In the genomic region with DNA sequence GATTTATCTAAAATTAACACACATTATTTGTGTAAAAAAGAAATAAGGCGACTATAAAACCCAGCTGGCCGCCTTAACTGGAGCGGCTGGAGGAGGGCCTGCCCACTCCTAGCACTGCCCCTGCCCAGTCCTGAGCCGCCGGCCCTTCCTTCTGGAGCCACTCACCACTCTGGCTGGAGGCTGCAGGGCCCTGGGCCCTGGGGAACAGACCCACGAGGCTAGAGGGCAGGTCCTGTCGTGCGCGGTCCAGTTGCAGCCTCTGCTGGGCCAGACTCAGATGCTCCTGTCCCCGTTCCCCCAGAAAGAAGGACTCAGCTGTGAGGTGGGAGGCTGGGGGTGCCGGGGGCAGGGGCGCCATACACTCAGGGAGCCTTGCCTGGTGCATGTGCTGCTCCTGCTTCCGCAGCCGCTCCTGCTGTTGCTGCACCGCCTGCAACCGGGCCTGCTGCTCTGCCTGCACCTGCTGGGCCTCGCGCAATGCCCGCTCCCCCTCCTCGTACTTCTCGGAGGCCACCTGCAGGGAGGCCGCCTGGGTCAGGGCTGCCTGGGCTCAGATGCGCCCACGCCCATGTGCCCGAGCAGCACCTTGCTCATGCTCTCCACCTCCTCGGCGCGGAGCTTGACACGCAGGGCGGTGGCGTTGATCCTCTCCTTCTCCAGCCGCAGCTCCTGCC, we compare ENCODE assay signal across 25 cellular contexts.
"Had no signal": no experiment of that assay in that cellular context is flagged by ENCODE, and none has a peak within 500 bp of the region (broad histone marks: within the 10 kb centered on the region; RNA-seq: fewer than 3 reads in every experiment).

No MANE protein-coding gene starts in this region.

- H3K36me3 ChIP-seq: brain microvascular endothelial cell, transverse colon had no signal

- H3K4me3 ChIP-seq: left ventricle myocardium inferior, lung, mucosa of descending colon, right atrium auricular region, smooth muscle cell, suprapubic skin, transverse colon had no signal

- H3K4me1 ChIP-seq: parathyroid adenoma, transverse colon had no signal

- H3K9me3 Mint-ChIP-seq: activated CD4-positive, alpha-beta memory T cell treated with anti-CD3 and anti-CD28 coated beads, Interleukin-2, amount 10 ng/mL, durations not matched to agents 7 days and 5 days; activated CD4-positive, alpha-beta T cell treated with anti-CD3 and anti-CD28 coated beads, Interleukin-2, amount 10 ng/mL, durations not matched to agents 24 days and 14 days; activated T-cell treated with anti-CD3 and anti-CD28 coated beads, Interleukin-2, amount 50 U/mL, for 4 hours; activated T-helper 17 cell treated with anti-CD3 and anti-CD28 coated beads, Interleukin-2, amount 50 U/mL, for 72 hours; nephron progenitor cell; stimulated activated memory B cell treated with anti-CD40 and anti-IgM and Interleukin-4, amounts not matched to agents 10 μg/mL and 1 μg/mL and 100 μg/mL, for 72 hours had no signal

- DNase-seq: activated CD4-positive, alpha-beta memory T cell treated with anti-CD3 and anti-CD28 coated beads, Interleukin-2, amount 10 ng/mL, durations not matched to agents 7 days and 5 days; activated CD4-positive, alpha-beta T cell treated with anti-CD3 and anti-CD28 coated beads, Interleukin-2, amount 10 ng/mL, durations not matched to agents 24 days and 14 days; activated CD4-positive, CD25-positive, alpha-beta regulatory T cell treated with anti-CD3 and anti-CD28 coated beads, Interleukin-2, amount 50 U/mL, for 72 hours; activated gamma-delta T cell treated with Interleukin-2 at 50 U/mL for 16 hours; activated naive CD4-positive, alpha-beta T cell treated with anti-CD3 and anti-CD28 coated beads, Interleukin-2, amount 50 U/mL, for 16 hours; activated T-cell treated with anti-CD3 and anti-CD28 coated beads, Interleukin-2, amount 50 U/mL, for 4 hours; amniotic stem cell; brain microvascular endothelial cell; effector CD4-positive, alpha-beta T cell; left ventricle myocardium inferior; mucosa of descending colon; nephron progenitor cell; stimulated activated CD4-positive, alpha-beta T cell treated with anti-CD3 and anti-CD28 coated beads, Interleukin-1b, Interleukin-23, amount 100 ng/mL, for 48 hours; stimulated activated CD4-positive, alpha-beta T cell treated with anti-CD3 and anti-CD28 coated beads, Interleukin-4, amount 100 ng/mL, for 4 hours; stimulated activated CD8-positive, alpha-beta memory T cell treated with anti-CD3 and anti-CD28 coated beads, Interleukin-4, amount 100 ng/mL, for 48 hours; T-helper 17 cell; T1000; transverse colon had no signal

- H3K79me2 ChIP-seq: parathyroid adenoma had no signal

- H3K27ac ChIP-seq: brain microvascular endothelial cell, left ventricle myocardium inferior, parathyroid adenoma, right atrium auricular region, suprapubic skin, transverse colon had no signal

- H3K4me3 Mint-ChIP-seq: activated CD4-positive, alpha-beta memory T cell treated with anti-CD3 and anti-CD28 coated beads, Interleukin-2, amount 10 ng/mL, durations not matched to agents 7 days and 5 days; activated CD4-positive, alpha-beta T cell treated with anti-CD3 and anti-CD28 coated beads, Interleukin-2, amount 10 ng/mL, durations not matched to agents 24 days and 14 days; activated T-cell treated with anti-CD3 and anti-CD28 coated beads, Interleukin-2, amount 50 U/mL, for 4 hours; activated T-helper 17 cell treated with anti-CD3 and anti-CD28 coated beads, Interleukin-2, amount 50 U/mL, for 72 hours; nephron progenitor cell; stimulated activated memory B cell treated with anti-CD40 and anti-IgM and Interleukin-4, amounts not matched to agents 10 μg/mL and 1 μg/mL and 100 μg/mL, for 72 hours; T-helper 17 cell had no signal

- H3K27ac Mint-ChIP-seq: activated CD4-positive, alpha-beta memory T cell treated with anti-CD3 and anti-CD28 coated beads, Interleukin-2, amount 10 ng/mL, durations not matched to agents 7 days and 5 days; activated CD4-positive, alpha-beta T cell treated with anti-CD3 and anti-CD28 coated beads, Interleukin-2, amount 10 ng/mL, durations not matched to agents 24 days and 14 days; activated T-helper 17 cell treated with anti-CD3 and anti-CD28 coated beads, Interleukin-2, amount 50 U/mL, for 72 hours; nephron progenitor cell; stimulated activated memory B cell treated with anti-CD40 and anti-IgM and Interleukin-4, amounts not matched to agents 10 μg/mL and 1 μg/mL and 100 μg/mL, for 72 hours; T-helper 17 cell had no signal

- H3K27me3 Mint-ChIP-seq: activated CD4-positive, alpha-beta memory T cell treated with anti-CD3 and anti-CD28 coated beads, Interleukin-2, amount 10 ng/mL, durations not matched to agents 7 days and 5 days; activated CD4-positive, alpha-beta T cell treated with anti-CD3 and anti-CD28 coated beads, Interleukin-2, amount 10 ng/mL, durations not matched to agents 24 days and 14 days; activated T-helper 17 cell treated with anti-CD3 and anti-CD28 coated beads, Interleukin-2, amount 50 U/mL, for 72 hours; stimulated activated memory B cell treated with anti-CD40 and anti-IgM and Interleukin-4, amounts not matched to agents 10 μg/mL and 1 μg/mL and 100 μg/mL, for 72 hours; T-helper 17 cell had no signal

- ATAC-seq: activated T-cell treated with anti-CD3 and anti-CD28 coated beads, Interleukin-2, amount 50 U/mL, for 4 hours; activated T-helper 17 cell treated with anti-CD3 and anti-CD28 coated beads, Interleukin-2, amount 50 U/mL, for 72 hours; mucosa of descending colon; stimulated activated memory B cell treated with anti-CD40 and anti-IgM and Interleukin-4, amounts not matched to agents 10 μg/mL and 1 μg/mL and 100 μg/mL, for 72 hours; T-helper 17 cell had no signal

- H3K27me3 ChIP-seq: brain microvascular endothelial cell, right atrium auricular region, suprapubic skin, transverse colon had no signal

- H3K4me2 ChIP-seq: smooth muscle cell had no signal

- H2AFZ ChIP-seq: parathyroid adenoma had no signal

- H3K9me3 ChIP-seq: left ventricle myocardium inferior, mucosa of descending colon, right atrium auricular region, suprapubic skin, transverse colon had no signal

- H3K4me1 Mint-ChIP-seq: activated CD4-positive, alpha-beta T cell treated with anti-CD3 and anti-CD28 coated beads, Interleukin-2, amount 10 ng/mL, durations not matched to agents 24 days and 14 days; stimulated activated memory B cell treated with anti-CD40 and anti-IgM and Interleukin-4, amounts not matched to agents 10 μg/mL and 1 μg/mL and 100 μg/mL, for 72 hours had no signal
